In genomic region chr17:17042381-17042736, GRCh38 we compare ENCODE assay signal across 8 cellular contexts. TPM values are rescaled to one million over a fixed set of nuclear protein-coding genes. Genes with fewer than 3 reads are reported as not detected.
DNase-seq lines count a peak whose midpoint lies in the region; ATAC-seq and TF ChIP-seq lines count a peak whose summit lies in the region.

A gene with protein sequence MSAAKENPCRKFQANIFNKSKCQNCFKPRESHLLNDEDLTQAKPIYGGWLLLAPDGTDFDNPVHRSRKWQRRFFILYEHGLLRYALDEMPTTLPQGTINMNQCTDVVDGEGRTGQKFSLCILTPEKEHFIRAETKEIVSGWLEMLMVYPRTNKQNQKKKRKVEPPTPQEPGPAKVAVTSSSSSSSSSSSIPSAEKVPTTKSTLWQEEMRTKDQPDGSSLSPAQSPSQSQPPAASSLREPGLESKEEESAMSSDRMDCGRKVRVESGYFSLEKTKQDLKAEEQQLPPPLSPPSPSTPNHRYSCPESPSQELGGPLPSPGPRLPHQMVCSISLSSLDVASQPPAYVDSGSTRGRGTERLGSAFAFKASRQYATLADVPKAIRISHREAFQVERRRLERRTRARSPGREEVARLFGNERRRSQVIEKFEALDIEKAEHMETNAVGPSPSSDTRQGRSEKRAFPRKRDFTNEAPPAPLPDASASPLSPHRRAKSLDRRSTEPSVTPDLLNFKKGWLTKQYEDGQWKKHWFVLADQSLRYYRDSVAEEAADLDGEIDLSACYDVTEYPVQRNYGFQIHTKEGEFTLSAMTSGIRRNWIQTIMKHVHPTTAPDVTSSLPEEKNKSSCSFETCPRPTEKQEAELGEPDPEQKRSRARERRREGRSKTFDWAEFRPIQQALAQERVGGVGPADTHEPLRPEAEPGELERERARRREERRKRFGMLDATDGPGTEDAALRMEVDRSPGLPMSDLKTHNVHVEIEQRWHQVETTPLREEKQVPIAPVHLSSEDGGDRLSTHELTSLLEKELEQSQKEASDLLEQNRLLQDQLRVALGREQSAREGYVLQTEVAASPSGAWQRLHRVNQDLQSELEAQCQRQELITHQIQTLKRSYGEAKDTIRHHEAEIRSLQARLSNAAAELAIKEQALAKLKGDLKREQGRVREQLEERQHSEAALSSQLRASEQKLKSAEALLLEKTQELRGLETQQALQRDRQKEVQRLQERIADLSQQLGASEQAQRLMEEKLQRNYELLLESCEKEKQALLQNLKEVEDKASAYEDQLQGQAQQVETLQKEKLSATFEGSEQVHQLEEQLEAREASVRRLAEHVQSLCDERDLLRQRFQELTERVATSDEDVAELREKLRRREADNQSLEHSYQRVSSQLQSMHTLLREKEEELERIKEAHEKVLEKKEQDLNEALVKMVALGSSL (N-terminal part only) (plus strand): TSS chr17:17042457. CDS start chr17:17042849, 392 bp downstream.

- no CpG with 5 or more reads among the region's 68 CpGs for WGBS in esophagus muscularis mucosa
- WGBS in neuronal stem cell (ENCODE audit: extremely low coverage in 2 of 2, insufficient read length in 2 of 2, insufficient replicate concordance in 1 of 2), 2 donors = no CpG with 5 or more reads among the region's 68 CpGs

- H3K36me3 ChIP-seq in Peyer's patch (no peaks in the 10 kb centered on the region), esophagus muscularis mucosa (no peaks in the 10 kb centered on the region), neuronal stem cell (replicated peaks in 1 of 2; ENCODE audit: control insufficient read depth in 2 of 2, insufficient read depth in 2 of 2, low read length in 2 of 2) (no peaks in the 10 kb centered on the region)

- peak within 1 kb of the TSS; percentile 85 for H3K9ac ChIP-seq in neuronal stem cell (ENCODE audit: low read depth, low read length, poor library complexity)

- peak; percentile 6 for ATAC-seq in GM19023 (IDR thresholded peaks at IDR 0.05; ENCODE audit: unreplicated experiment)

- no peaks in the 10 kb centered on the region for H3K79me1 ChIP-seq in neuronal stem cell (ENCODE audit: low read depth, low read length)

- no peaks in the 10 kb centered on the region for H3K27me3 ChIP-seq in Peyer's patch
- no peaks in the 10 kb centered on the region for H3K27me3 ChIP-seq in esophagus muscularis mucosa
- no peaks in the 10 kb centered on the region for H3K27me3 ChIP-seq in neuronal stem cell (ENCODE audit: control insufficient read depth in 3 of 3, insufficient read depth in 3 of 3, low read depth in 1 of 3, low read length in 3 of 3)

- intact Hi-C loops in esophagus muscularis mucosa (cut with DNase I) = loop anchor here (5.0 kb wide), 1 partner anchor 195 kb away; the partner anchor contains the start of gene FLCN

- TF ChIP-seq POLR2A in Peyer's patch (IDR thresholded peaks at IDR 0.05) = peak in 1 of 2 donors; percentile 40
- no peak for TF ChIP-seq POLR2A in esophagus muscularis mucosa (IDR thresholded peaks at IDR 0.05; ENCODE audit: low read depth)

- H2BK120ac ChIP-seq in neuronal stem cell (ENCODE audit: low read depth, low read length) = no peak within 1 kb of the TSS

- no peak within 1 kb of the TSS for H3K14ac ChIP-seq in neuronal stem cell (ENCODE audit: low read length)

- H3K9me3 ChIP-seq in Peyer's patch (no peaks in the 10 kb centered on the region), esophagus muscularis mucosa (no peaks in the 10 kb centered on the region), neuronal stem cell (replicated peaks in 1 of 2; ENCODE audit: control insufficient read depth in 2 of 2, insufficient read depth in 1 of 2, low read depth in 1 of 2, low read length in 2 of 2) (peaks cover 0 to 5% of the 10 kb centered on the region in 2 donors)

- H3K27ac ChIP-seq in Peyer's patch (peak within 1 kb of the TSS; percentile 62 to 86 (median 78)), esophagus muscularis mucosa (replicated peaks in 1 of 4) (peak within 1 kb of the TSS; percentile 79 to 89 (median 82)), neuronal stem cell (replicated peaks; ENCODE audit: low read length) (no peak within 1 kb of the TSS)

- in situ Hi-C loops in ACHN (cut with HindIII; ENCODE audit: low pct_ligation_motif_present, low pct_unique_long_range_greater_than_20kb, low sequenced_read_pairs) = no loop called here

- peak within 1 kb of the TSS; percentile 67 for H3K18ac ChIP-seq in neuronal stem cell (ENCODE audit: low read length)

- H3K4me2 ChIP-seq in neuronal stem cell (ENCODE audit: insufficient read depth, low read length, poor library complexity, severe bottlenecking) = peak within 1 kb of the TSS; percentile 74

- peak within 1 kb of the TSS; percentile 8 for H2AK5ac ChIP-seq in neuronal stem cell (ENCODE audit: low read depth, low read length)

- TF ChIP-seq EP300 in esophagus muscularis mucosa (IDR thresholded peaks at IDR 0.05) = no peak

- DNase-seq in Peyer's patch (no peak), esophagus muscularis mucosa (ENCODE audit: extremely low spot score) (no peak), neuronal stem cell (ENCODE audit: low spot score) (no peak), ACHN (no peak), NCI-H2171 (lab: John Stamatoyannopoulos, UW) (no peak), SW480 (ENCODE audit: low spot score) (no peak), AML-193 (lab: John Stamatoyannopoulos, UW) (no peak)

- H3K23ac ChIP-seq in neuronal stem cell (ENCODE audit: low read depth, low read length, poor library complexity) = no peak within 1 kb of the TSS

- peak within 1 kb of the TSS; percentile 98 for H2AFZ ChIP-seq in neuronal stem cell (ENCODE audit: low read length)

- no peak within 1 kb of the TSS for H4K8ac ChIP-seq in neuronal stem cell (ENCODE audit: low read depth, low read length)

- H2BK12ac ChIP-seq in neuronal stem cell (ENCODE audit: low read length) = no peak within 1 kb of the TSS

- H3K4ac ChIP-seq in neuronal stem cell (ENCODE audit: low read length) = no peak within 1 kb of the TSS

- H3K4me3 ChIP-seq in Peyer's patch = peak within 1 kb of the TSS; percentile 51 to 84 (median 68)
- peak within 1 kb of the TSS; percentile 59 to 85 (median 75) for H3K4me3 ChIP-seq in esophagus muscularis mucosa
- peak within 1 kb of the TSS; percentile 89 to 93 for H3K4me3 ChIP-seq in neuronal stem cell (ENCODE audit: low read length in 2 of 2)

- H2BK5ac ChIP-seq in neuronal stem cell (ENCODE audit: low read length) = no peak within 1 kb of the TSS

- H3K4me1 ChIP-seq in Peyer's patch (peaks cover 0 to 47% (median 15%) of the 10 kb centered on the region in 4 donors), esophagus muscularis mucosa (peaks cover 40 to 54% (median 51%) of the 10 kb centered on the region in 4 donors), neuronal stem cell (ENCODE audit: control insufficient read depth in 2 of 2, insufficient read depth in 1 of 2, low read depth in 1 of 2, low read length in 2 of 2) (peaks cover 15 to 27% of the 10 kb centered on the region in 2 donors)

- H4K91ac ChIP-seq in neuronal stem cell (ENCODE audit: low read depth, low read length, poor library complexity) = no peak within 1 kb of the TSS

- TF ChIP-seq CTCF in Peyer's patch (IDR thresholded peaks at IDR 0.05) = no peak
- no peak for TF ChIP-seq CTCF in esophagus muscularis mucosa (IDR thresholded peaks at IDR 0.05)

- no peak within 1 kb of the TSS for H2BK15ac ChIP-seq in neuronal stem cell (ENCODE audit: low read length)

RNA-seq across cellular contexts. Expression of the gene that starts here (rescaled TPM):
- total RNA-seq in Peyer's patch (100 to 1,000 TPM; 141 to 305 (median 291) TPM), esophagus muscularis mucosa (100 to 1,000 TPM; 108 to 194 (median 129) TPM)
- polyA plus RNA-seq in neuronal stem cell (2013, experiment 1 of 2) = 67.7 TPM
- polyA plus RNA-seq in neuronal stem cell (2013, experiment 2 of 2) = 72.4 TPM
